ENCODE assay signal across 9 cellular contexts in genomic region chr3:4752201-4753072, GRCh38.
DNase-seq lines count a peak whose midpoint lies in the region; ATAC-seq and TF ChIP-seq lines count a peak whose summit lies in the region.
"Had no signal": no experiment of that assay in that cellular context is flagged by ENCODE, and none has a peak within 500 bp of the region (broad histone marks: within the 10 kb centered on the region; RNA-seq: fewer than 3 reads in every experiment).

No MANE protein-coding gene starts in this region.

- ATAC-seq in HG02798 (IDR thresholded peaks at IDR 0.05; ENCODE audit: poor library complexity, unreplicated experiment) = peak; percentile 11
- ATAC-seq in right lobe of liver = peak; percentile 41 to 68 (median 54)
- ATAC-seq in T-cell (replicated peaks in 1 of 4) = no peak

- TF ChIP-seq CTCF in AG04449 (IDR thresholded peaks at IDR 0.05; ENCODE audit: insufficient read depth, low read length, missing control alignments) = no peak
- TF ChIP-seq CTCF in right lobe of liver (IDR thresholded peaks at IDR 0.05) = no peak

- POLR2A ChIA-PET in AG04449 (lab: Yijun Ruan, JAX) = interaction anchor here (0.6 to 0.7 kb wide), 3 partner anchors 25 to 129 kb away, joined by 3 read pairs; no protein-coding TSS in a partner anchor
- POLR2A ChIA-PET in T-cell (lab: Charles Lee) = interaction anchor here in 1 of 2 donors (0.6 kb wide), 1 partner anchor 256 kb away, joined by 3 read pairs; no protein-coding TSS in a partner anchor

- no peaks in the 10 kb centered on the region for H3K27me3 Mint-ChIP-seq in T-cell

- H3K4me1 ChIP-seq in right lobe of liver = peaks cover 0 to 65% (median 18%) of the 10 kb centered on the region in 4 donors

- H3K27me3 ChIP-seq in right lobe of liver = no peaks in the 10 kb centered on the region

- 51% methylated on average over 14 of the region's 17 CpGs for WGBS in right lobe of liver (ENCODE audit: insufficient coverage, low coverage, low lambda C conversion rate, missing lambda C conversion rate)

- no peak overlapping the region for H3K4me3 Mint-ChIP-seq in T-cell

- no peaks in the 10 kb centered on the region for H3K9me3 Mint-ChIP-seq in T-cell

- intact Hi-C loops in right lobe of liver (cut with DNase I) = no loop called here

- H3K9me3 ChIP-seq in right lobe of liver = no peaks in the 10 kb centered on the region

- H3K27ac ChIP-seq in right lobe of liver = peak overlapping the region; percentile 18 to 84 (median 71)

- H3K27ac Mint-ChIP-seq in T-cell = no peak overlapping the region

- H3K4me3 ChIP-seq in AG04449 (ENCODE audit: low read depth, low read length) (no peak overlapping the region), right lobe of liver (no peak overlapping the region)

- peak; percentile 70 for DNase-seq in AG04449 (ENCODE audit: low read depth, low spot score)
- peak; percentile 73 for DNase-seq in amniotic epithelial cell (ENCODE audit: low read depth)
- DNase-seq in right lobe of liver = peak in 2 of 3 donors; percentile 58 to 66
- no peak for DNase-seq in NCI-H1092 treated with DMSO at 0.1 percent for 48 hours (lab: John Stamatoyannopoulos, UW)
- DNase-seq in SHP77 treated with DMSO at 0.1 percent for 48 hours (lab: John Stamatoyannopoulos, UW) = no peak
- DNase-seq in activated T-cell treated with anti-CD3 and anti-CD28 coated beads for 4 hours = no peak
- DNase-seq in T-cell = no peak
- DNase-seq: DND-41 had no signal

- CTCF ChIA-PET in AG04449 (lab: Yijun Ruan, JAX) (interaction anchor here (0.8 to 1.6 kb wide), 6 partner anchors 11 to 227 kb away, joined by 3 to 4 read pairs (median 3); partner anchors contain the start of gene BHLHE40), T-cell (lab: Charles Lee) (no interaction called here)

- peaks cover 38 to 42% (median 39%) of the 10 kb centered on the region in 3 donors for H3K4me1 Mint-ChIP-seq in T-cell

- peaks cover 65% of the 10 kb centered on the region for H3K36me3 Mint-ChIP-seq in T-cell

- H3K36me3 ChIP-seq in right lobe of liver = no peaks in the 10 kb centered on the region

- TF ChIP-seq POLR2A in right lobe of liver (IDR thresholded peaks at IDR 0.05) = peak; percentile 58

Comparison
In these comparisons a context has a peak if more than half of its experiments do, and no peak if none do; other contexts are left out.
1. DNase-seq: peak in AG04449 (single experiment), amniotic epithelial cell (single experiment) and right lobe of liver (2 of 3); none in NCI-H1092 treated with DMSO at 0.1 percent for 48 hours (single experiment), SHP77 treated with DMSO at 0.1 percent for 48 hours (single experiment), activated T-cell treated with anti-CD3 and anti-CD28 coated beads for 4 hours (single experiment) and T-cell (0 of 34).
2. ATAC-seq: peak in HG02798 (single experiment) and right lobe of liver (4 of 4); none in T-cell (0 of 4).